ENCODE assay signal across 37 cellular contexts in the genomic region with DNA sequence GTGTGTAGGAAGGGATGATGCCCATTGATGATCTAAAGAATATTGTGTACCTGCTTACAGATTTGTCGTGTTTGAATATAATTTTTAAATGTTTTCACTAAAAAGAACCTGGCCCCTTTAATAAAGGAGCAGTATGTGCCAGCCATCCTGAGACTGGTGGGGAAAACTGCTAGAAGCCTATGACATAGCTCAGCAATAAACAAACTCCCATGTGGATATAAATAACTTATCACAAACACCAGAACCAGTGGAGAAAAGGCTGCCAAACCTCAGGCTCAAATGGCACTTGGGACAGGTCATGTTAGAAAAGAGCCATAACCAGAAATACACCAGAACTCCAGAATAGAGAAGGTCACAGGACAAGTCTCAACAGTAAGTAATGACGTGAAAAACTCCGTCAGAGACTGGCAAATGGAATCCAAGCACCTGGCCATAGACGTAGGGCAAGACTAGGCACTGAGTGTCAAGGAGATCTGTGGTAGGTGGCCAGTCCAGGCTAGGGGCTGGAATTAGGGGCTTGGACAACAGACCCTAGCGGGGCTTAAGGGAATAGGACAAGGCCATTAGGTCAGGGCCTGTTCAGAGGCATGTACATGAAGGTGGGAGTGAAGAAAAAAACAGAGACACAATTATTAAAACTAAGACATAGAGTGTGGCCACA. TPM values are rescaled to one million over a fixed set of nuclear protein-coding genes. Genes with fewer than 3 reads are reported as not detected.
"Had no signal": no experiment of that assay in that cellular context is flagged by ENCODE, and none has a peak within 500 bp of the region (broad histone marks: within the 10 kb centered on the region; RNA-seq: fewer than 3 reads in every experiment).

No MANE protein-coding gene starts in this region.

- H3K9me3 ChIP-seq: adrenal gland, body of pancreas, esophagus squamous epithelium, gastroesophageal sphincter had no signal

- H3K27ac ChIP-seq: adrenal gland, body of pancreas, esophagus squamous epithelium, gastroesophageal sphincter, WERI-Rb-1 had no signal

- H3K4me3 ChIP-seq: adrenal gland, body of pancreas, esophagus squamous epithelium, gastroesophageal sphincter had no signal

- H3K27me3 ChIP-seq: adrenal gland, body of pancreas, esophagus squamous epithelium, gastroesophageal sphincter had no signal

- ATAC-seq: activated CD4-positive, alpha-beta T cell treated with anti-CD3 and anti-CD28 coated beads for 36 hours; activated CD4-positive, CD25-positive, alpha-beta regulatory T cell treated with anti-CD3 and anti-CD28 coated beads, Interleukin-2, amount 50 U/mL, for 24 hours; activated CD8-positive, alpha-beta memory T cell treated with anti-CD3 and anti-CD28 coated beads, Interleukin-2, amount 10 ng/mL, durations not matched to agents 7 days and 5 days; activated CD8-positive, alpha-beta T cell treated with anti-CD3 and anti-CD28 coated beads, Interleukin-2, amount 10 ng/mL, durations not matched to agents 7 days and 5 days; activated naive CD8-positive, alpha-beta T cell treated with anti-CD3 and anti-CD28 coated beads, Interleukin-2, amount 50 U/mL, for 24 hours; body of pancreas; effector memory CD8-positive, alpha-beta T cell; gastroesophageal sphincter; T-helper 17 cell had no signal

- H3K4me1 ChIP-seq: adrenal gland, body of pancreas, esophagus squamous epithelium, gastroesophageal sphincter had no signal

- H3K36me3 ChIP-seq: adrenal gland, esophagus squamous epithelium, gastroesophageal sphincter, WERI-Rb-1 had no signal

- FAIRE-seq: colon had no signal

- DNase-seq: activated B cell treated with CpG ODN at 0.5 μM for 24 hours; activated CD4-positive, alpha-beta memory T cell treated with anti-CD3 and anti-CD28 coated beads for 36 hours; activated CD4-positive, alpha-beta T cell treated with anti-CD3 and anti-CD28 coated beads for 36 hours; activated CD4-positive, alpha-beta T cell treated with anti-CD3 and anti-CD28 coated beads, Interleukin-2, amount 10 ng/mL, durations not matched to agents 24 days and 14 days; activated CD8-positive, alpha-beta memory T cell treated with anti-CD3 and anti-CD28 coated beads, Interleukin-2, amount 10 ng/mL, durations not matched to agents 7 days and 5 days; activated CD8-positive, alpha-beta memory T cell treated with anti-CD3 and anti-CD28 coated beads, Interleukin-2, amount 50 U/mL, for 4 hours; activated CD8-positive, alpha-beta T cell treated with anti-CD3 and anti-CD28 coated beads, Interleukin-2, amount 10 ng/mL, durations not matched to agents 7 days and 5 days; activated effector memory CD4-positive, alpha-beta T cell treated with anti-CD3 and anti-CD28 coated beads, Interleukin-2, amount 50 U/mL, for 16 hours; activated naive CD4-positive, alpha-beta T cell treated with anti-CD3 and anti-CD28 coated beads for 36 hours; activated naive CD8-positive, alpha-beta T cell treated with anti-CD3 and anti-CD28 coated beads for 36 hours; activated naive CD8-positive, alpha-beta T cell treated with anti-CD3 and anti-CD28 coated beads, Interleukin-2, amount 50 U/mL, for 24 hours; activated T-cell treated with anti-CD3 and anti-CD28 coated beads, Interleukin-2, amount 50 U/mL, for 1 hour; activated T-cell treated with anti-CD3 and anti-CD28 coated beads, Interleukin-2, amount 50 U/mL, for 48 hours; adrenal gland; amygdala; aorta; body of pancreas; cortex of kidney; dermis blood vessel endothelial cell; effector CD4-positive, alpha-beta T cell; effector memory CD8-positive, alpha-beta T cell; esophagus squamous epithelium; foreskin melanocyte; T-helper 1 cell; T-helper 17 cell; T1000; WERI-Rb-1 had no signal

RNA-seq across cellular contexts. Expression of gene QRFPR, which starts 11.7 kb away (rescaled TPM):
- total RNA-seq: activated B cell treated with CpG ODN at 0.5 μM for 24 hours; activated CD4-positive, alpha-beta memory T cell treated with anti-CD3 and anti-CD28 coated beads for 36 hours; activated CD4-positive, alpha-beta T cell treated with anti-CD3 and anti-CD28 coated beads for 36 hours; activated CD4-positive, alpha-beta T cell treated with anti-CD3 and anti-CD28 coated beads, Interleukin-2, amount 10 ng/mL, durations not matched to agents 24 days and 14 days; activated CD8-positive, alpha-beta memory T cell treated with anti-CD3 and anti-CD28 coated beads for 36 hours; activated CD8-positive, alpha-beta memory T cell treated with anti-CD3 and anti-CD28 coated beads, Interleukin-2, amount 10 ng/mL, durations not matched to agents 7 days and 5 days; activated CD8-positive, alpha-beta T cell treated with anti-CD3 and anti-CD28 coated beads, Interleukin-2, amount 10 ng/mL, durations not matched to agents 7 days and 5 days; activated naive CD4-positive, alpha-beta T cell treated with anti-CD3 and anti-CD28 coated beads for 36 hours; activated naive CD8-positive, alpha-beta T cell treated with anti-CD3 and anti-CD28 coated beads for 36 hours; activated T-helper 1 cell treated with anti-CD3 and anti-CD28 coated beads, Interleukin-12 subunit alpha, Interleukin-12 subunit beta, Interleukin-2, Interleukin-4 antibody, amounts not matched to agents 30 ng/mL and 10 ng/mL and 1 ng/mL, durations not matched to agents 14 hours and 24 hours and 36 hours; activated T-helper 2 cell treated with anti-CD3 and anti-CD28 coated beads, Interferon-gamma antibody, Interleukin-2, Interleukin-4, amounts not matched to agents 10 μg/mL and 5 μg/mL and 100 μg/mL, durations not matched to agents 14 hours and 24 hours and 36 hours; body of pancreas; chondrocyte; dermis blood vessel endothelial cell; fibroblast of lung; fibroblast of villous mesenchyme; glomerular endothelial cell; T-helper 17 cell had no signal
- polyA plus RNA-seq: aorta, fibroblast of lung had no signal
